1 cellular context compared by ENCODE assay signal in the genomic region with DNA sequence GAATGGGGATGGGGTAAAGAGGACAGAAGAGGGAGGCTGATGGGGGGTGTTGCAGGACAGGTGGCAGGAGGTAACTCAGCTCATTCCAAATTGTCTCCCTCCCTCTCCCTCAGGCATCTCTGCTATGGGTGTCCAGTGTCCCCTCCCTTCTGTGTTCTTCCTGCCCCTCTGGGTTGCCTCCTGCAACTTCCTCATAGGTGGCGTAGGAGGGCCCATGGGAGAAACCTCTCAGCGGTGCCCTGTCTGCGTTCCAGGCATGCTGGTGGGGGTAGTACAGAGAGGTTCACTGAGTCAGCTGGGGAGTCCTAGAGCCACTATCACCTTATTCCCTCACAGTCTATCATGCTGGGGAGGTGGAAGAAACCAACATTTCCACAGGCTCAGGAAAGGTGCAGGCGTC.
TF ChIP-seq lines count a peak whose summit lies in the region.

No MANE protein-coding gene starts in this region.

TF ChIP-seq in GM23338, 12 proteins besides CTCF, POLR2A, EP300 and RAD21:
- TF ChIP-seq, protein P1, sequence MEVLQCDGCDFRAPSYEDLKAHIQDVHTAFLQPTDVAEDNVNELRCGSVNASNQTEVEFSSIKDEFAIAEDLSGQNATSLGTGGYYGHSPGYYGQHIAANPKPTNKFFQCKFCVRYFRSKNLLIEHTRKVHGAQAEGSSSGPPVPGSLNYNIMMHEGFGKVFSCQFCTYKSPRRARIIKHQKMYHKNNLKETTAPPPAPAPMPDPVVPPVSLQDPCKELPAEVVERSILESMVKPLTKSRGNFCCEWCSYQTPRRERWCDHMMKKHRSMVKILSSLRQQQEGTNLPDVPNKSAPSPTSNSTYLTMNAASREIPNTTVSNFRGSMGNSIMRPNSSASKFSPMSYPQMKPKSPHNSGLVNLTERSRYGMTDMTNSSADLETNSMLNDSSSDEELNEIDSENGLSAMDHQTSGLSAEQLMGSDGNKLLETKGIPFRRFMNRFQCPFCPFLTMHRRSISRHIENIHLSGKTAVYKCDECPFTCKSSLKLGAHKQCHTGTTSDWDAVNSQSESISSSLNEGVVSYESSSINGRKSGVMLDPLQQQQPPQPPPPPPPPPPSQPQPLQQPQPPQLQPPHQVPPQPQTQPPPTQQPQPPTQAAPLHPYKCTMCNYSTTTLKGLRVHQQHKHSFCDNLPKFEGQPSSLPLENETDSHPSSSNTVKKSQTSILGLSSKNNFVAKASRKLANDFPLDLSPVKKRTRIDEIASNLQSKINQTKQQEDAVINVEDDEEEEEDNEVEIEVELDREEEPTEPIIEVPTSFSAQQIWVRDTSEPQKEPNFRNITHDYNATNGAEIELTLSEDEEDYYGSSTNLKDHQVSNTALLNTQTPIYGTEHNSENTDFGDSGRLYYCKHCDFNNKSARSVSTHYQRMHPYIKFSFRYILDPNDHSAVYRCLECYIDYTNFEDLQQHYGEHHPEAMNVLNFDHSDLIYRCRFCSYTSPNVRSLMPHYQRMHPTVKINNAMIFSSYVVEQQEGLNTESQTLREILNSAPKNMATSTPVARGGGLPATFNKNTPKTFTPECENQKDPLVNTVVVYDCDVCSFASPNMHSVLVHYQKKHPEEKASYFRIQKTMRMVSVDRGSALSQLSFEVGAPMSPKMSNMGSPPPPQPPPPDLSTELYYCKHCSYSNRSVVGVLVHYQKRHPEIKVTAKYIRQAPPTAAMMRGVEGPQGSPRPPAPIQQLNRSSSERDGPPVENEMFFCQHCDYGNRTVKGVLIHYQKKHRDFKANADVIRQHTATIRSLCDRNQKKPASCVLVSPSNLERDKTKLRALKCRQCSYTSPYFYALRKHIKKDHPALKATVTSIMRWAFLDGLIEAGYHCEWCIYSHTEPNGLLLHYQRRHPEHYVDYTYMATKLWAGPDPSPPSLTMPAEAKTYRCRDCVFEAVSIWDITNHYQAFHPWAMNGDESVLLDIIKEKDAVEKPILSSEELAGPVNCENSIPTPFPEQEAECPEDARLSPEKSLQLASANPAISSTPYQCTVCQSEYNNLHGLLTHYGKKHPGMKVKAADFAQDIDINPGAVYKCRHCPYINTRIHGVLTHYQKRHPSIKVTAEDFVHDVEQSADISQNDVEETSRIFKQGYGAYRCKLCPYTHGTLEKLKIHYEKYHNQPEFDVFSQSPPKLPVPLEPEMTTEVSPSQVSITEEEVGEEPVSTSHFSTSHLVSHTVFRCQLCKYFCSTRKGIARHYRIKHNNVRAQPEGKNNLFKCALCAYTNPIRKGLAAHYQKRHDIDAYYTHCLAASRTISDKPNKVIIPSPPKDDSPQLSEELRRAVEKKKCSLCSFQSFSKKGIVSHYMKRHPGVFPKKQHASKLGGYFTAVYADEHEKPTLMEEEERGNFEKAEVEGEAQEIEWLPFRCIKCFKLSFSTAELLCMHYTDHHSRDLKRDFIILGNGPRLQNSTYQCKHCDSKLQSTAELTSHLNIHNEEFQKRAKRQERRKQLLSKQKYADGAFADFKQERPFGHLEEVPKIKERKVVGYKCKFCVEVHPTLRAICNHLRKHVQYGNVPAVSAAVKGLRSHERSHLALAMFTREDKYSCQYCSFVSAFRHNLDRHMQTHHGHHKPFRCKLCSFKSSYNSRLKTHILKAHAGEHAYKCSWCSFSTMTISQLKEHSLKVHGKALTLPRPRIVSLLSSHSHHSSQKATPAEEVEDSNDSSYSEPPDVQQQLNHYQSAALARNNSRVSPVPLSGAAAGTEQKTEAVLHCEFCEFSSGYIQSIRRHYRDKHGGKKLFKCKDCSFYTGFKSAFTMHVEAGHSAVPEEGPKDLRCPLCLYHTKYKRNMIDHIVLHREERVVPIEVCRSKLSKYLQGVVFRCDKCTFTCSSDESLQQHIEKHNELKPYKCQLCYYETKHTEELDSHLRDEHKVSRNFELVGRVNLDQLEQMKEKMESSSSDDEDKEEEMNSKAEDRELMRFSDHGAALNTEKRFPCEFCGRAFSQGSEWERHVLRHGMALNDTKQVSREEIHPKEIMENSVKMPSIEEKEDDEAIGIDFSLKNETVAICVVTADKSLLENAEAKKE (CRISPR knock-in tag; IDR thresholded peaks at IDR 0.05) = no peak
- TF ChIP-seq, protein P2, sequence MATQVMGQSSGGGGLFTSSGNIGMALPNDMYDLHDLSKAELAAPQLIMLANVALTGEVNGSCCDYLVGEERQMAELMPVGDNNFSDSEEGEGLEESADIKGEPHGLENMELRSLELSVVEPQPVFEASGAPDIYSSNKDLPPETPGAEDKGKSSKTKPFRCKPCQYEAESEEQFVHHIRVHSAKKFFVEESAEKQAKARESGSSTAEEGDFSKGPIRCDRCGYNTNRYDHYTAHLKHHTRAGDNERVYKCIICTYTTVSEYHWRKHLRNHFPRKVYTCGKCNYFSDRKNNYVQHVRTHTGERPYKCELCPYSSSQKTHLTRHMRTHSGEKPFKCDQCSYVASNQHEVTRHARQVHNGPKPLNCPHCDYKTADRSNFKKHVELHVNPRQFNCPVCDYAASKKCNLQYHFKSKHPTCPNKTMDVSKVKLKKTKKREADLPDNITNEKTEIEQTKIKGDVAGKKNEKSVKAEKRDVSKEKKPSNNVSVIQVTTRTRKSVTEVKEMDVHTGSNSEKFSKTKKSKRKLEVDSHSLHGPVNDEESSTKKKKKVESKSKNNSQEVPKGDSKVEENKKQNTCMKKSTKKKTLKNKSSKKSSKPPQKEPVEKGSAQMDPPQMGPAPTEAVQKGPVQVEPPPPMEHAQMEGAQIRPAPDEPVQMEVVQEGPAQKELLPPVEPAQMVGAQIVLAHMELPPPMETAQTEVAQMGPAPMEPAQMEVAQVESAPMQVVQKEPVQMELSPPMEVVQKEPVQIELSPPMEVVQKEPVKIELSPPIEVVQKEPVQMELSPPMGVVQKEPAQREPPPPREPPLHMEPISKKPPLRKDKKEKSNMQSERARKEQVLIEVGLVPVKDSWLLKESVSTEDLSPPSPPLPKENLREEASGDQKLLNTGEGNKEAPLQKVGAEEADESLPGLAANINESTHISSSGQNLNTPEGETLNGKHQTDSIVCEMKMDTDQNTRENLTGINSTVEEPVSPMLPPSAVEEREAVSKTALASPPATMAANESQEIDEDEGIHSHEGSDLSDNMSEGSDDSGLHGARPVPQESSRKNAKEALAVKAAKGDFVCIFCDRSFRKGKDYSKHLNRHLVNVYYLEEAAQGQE (IDR thresholded peaks at IDR 0.05; ENCODE audit: unreplicated experiment) = no peak
- no peak for TF ChIP-seq ZNF114 (CRISPR knock-in tag; IDR thresholded peaks at IDR 0.05)
- no peak for TF ChIP-seq POLR2AphosphoS5 (IDR thresholded peaks at IDR 0.05; ENCODE audit: low read depth)
- TF ChIP-seq ZNF331 (CRISPR knock-in tag; IDR thresholded peaks at IDR 0.05; ENCODE audit: low read depth) = no peak
- TF ChIP-seq JUNB (IDR thresholded peaks at IDR 0.05; ENCODE audit: unreplicated experiment) = no peak
- TF ChIP-seq, protein P3, sequence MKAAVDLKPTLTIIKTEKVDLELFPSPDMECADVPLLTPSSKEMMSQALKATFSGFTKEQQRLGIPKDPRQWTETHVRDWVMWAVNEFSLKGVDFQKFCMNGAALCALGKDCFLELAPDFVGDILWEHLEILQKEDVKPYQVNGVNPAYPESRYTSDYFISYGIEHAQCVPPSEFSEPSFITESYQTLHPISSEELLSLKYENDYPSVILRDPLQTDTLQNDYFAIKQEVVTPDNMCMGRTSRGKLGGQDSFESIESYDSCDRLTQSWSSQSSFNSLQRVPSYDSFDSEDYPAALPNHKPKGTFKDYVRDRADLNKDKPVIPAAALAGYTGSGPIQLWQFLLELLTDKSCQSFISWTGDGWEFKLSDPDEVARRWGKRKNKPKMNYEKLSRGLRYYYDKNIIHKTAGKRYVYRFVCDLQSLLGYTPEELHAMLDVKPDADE (IDR thresholded peaks at IDR 0.05) = no peak
- no peak for TF ChIP-seq NANOG (IDR thresholded peaks at IDR 0.05; ENCODE audit: borderline replicate concordance)
- TF ChIP-seq EZH2 (IDR thresholded peaks at IDR 0.05; ENCODE audit: low read depth, unreplicated experiment) = no peak
- TF ChIP-seq EZH2phosphoT487 (IDR thresholded peaks at IDR 0.05; ENCODE audit: unreplicated experiment) = no peak
